In the genomic region with DNA sequence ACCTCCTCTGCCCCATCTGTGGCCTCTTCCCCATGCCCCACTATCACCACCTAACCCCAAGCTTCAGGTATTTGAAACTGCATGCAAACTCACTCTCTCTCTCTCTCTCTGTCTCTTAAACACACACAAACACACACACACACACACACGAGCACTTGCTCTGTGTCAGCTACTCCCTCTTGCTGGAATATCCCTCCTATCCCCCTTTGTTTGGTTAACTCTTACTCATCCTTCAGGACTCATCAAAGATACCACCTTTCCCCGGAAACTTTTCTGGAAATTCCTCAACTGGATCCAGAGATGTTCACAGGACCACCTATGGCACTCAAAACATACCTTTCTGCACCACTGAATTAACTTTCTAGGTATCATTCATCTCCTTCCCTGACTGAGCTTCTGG, we compare ENCODE assay signal across 26 cellular contexts.
"Had no signal": no experiment of that assay in that cellular context is flagged by ENCODE, and none has a peak within 500 bp of the region (broad histone marks: within the 10 kb centered on the region; RNA-seq: fewer than 3 reads in every experiment).

No MANE protein-coding gene starts in this region.

- DNase-seq: heart right ventricle; left ventricle myocardium inferior; midbrain; mucosa of descending colon; naive thymus-derived CD4-positive, alpha-beta T cell; occipital lobe; ovary; sigmoid colon; small intestine; stimulated activated CD4-positive, alpha-beta T cell treated with anti-CD3 and anti-CD28 coated beads, Interleukin-1b, Interleukin-23, amount 100 ng/mL, for 48 hours; stimulated activated CD4-positive, alpha-beta T cell treated with anti-CD3 and anti-CD28 coated beads, Interleukin-2, amount 100 ng/mL, for 48 hours; stimulated activated CD4-positive, alpha-beta T cell treated with anti-CD3 and anti-CD28 coated beads, Interleukin-4, amount 100 ng/mL, for 4 hours; stimulated activated CD8-positive, alpha-beta memory T cell treated with anti-CD3 and anti-CD28 coated beads, Interleukin-4, amount 100 ng/mL, for 48 hours; stimulated activated naive CD4-positive, alpha-beta T cell treated with Interleukin-2 at 50 U/mL for 16 hours; stimulated activated naive CD8-positive, alpha-beta T cell treated with anti-CD3 and anti-CD28 coated beads, Interleukin-15, amount 100 ng/mL, for 72 hours; substantia nigra had no signal

- H3K27ac ChIP-seq: heart right ventricle, hepatocyte, left ventricle myocardium inferior, neutrophil, ovary, right atrium auricular region, sigmoid colon, tibial nerve, vagina had no signal

- H3K27me3 Mint-ChIP-seq: natural killer cell treated with Interleukin-12 subunit alpha and Interleukin-12 subunit beta and Interleukin-15 and Interleukin-18, amount 100 ng/mL, for 72 hours; progenitor cell of endocrine pancreas; stimulated activated memory B cell treated with anti-CD40 and anti-IgM and Interleukin-4, amounts not matched to agents 10 μg/mL and 1 μg/mL and 100 μg/mL, for 72 hours; stimulated activated naive CD8-positive, alpha-beta T cell treated with anti-CD3 and anti-CD28 coated beads, Interleukin-15, amount 100 ng/mL, for 72 hours; type B pancreatic cell had no signal

- H2AFZ ChIP-seq: hepatocyte had no signal

- H3K36me3 ChIP-seq: heart right ventricle, left ventricle myocardium inferior, neutrophil, ovary, right atrium auricular region, sigmoid colon, tibial nerve, vagina had no signal

- H3K27me3 ChIP-seq: heart right ventricle, hepatocyte, neutrophil, ovary, right atrium auricular region, sigmoid colon, tibial nerve, vagina had no signal

- H3K79me2 ChIP-seq: hepatocyte had no signal

- H3K36me3 Mint-ChIP-seq: naive thymus-derived CD4-positive, alpha-beta T cell; natural killer cell treated with Interleukin-12 subunit alpha and Interleukin-12 subunit beta and Interleukin-15 and Interleukin-18, amount 100 ng/mL, for 72 hours; stimulated activated memory B cell treated with anti-CD40 and anti-IgM and Interleukin-4, amounts not matched to agents 10 μg/mL and 1 μg/mL and 100 μg/mL, for 72 hours; type B pancreatic cell had no signal

- H3K4me1 ChIP-seq: vagina had no signal

- H3K9me3 ChIP-seq: mucosa of descending colon, neutrophil, ovary, right atrium auricular region, sigmoid colon, tibial nerve, vagina had no signal

- H3K27ac Mint-ChIP-seq: naive thymus-derived CD4-positive, alpha-beta T cell; natural killer cell treated with Interleukin-12 subunit alpha and Interleukin-12 subunit beta and Interleukin-15 and Interleukin-18, amount 100 ng/mL, for 72 hours; progenitor cell of endocrine pancreas; stimulated activated memory B cell treated with anti-CD40 and anti-IgM and Interleukin-4, amounts not matched to agents 10 μg/mL and 1 μg/mL and 100 μg/mL, for 72 hours; stimulated activated naive CD8-positive, alpha-beta T cell treated with anti-CD3 and anti-CD28 coated beads, Interleukin-15, amount 100 ng/mL, for 72 hours; type B pancreatic cell had no signal

- H3K4me3 Mint-ChIP-seq: naive thymus-derived CD4-positive, alpha-beta T cell; natural killer cell treated with Interleukin-12 subunit alpha and Interleukin-12 subunit beta and Interleukin-15 and Interleukin-18, amount 100 ng/mL, for 72 hours; stimulated activated memory B cell treated with anti-CD40 and anti-IgM and Interleukin-4, amounts not matched to agents 10 μg/mL and 1 μg/mL and 100 μg/mL, for 72 hours; stimulated activated naive CD8-positive, alpha-beta T cell treated with anti-CD3 and anti-CD28 coated beads, Interleukin-15, amount 100 ng/mL, for 72 hours; type B pancreatic cell had no signal

- H3K4me2 ChIP-seq: hepatocyte had no signal

- H3K4me1 Mint-ChIP-seq: naive thymus-derived CD4-positive, alpha-beta T cell; stimulated activated memory B cell treated with anti-CD40 and anti-IgM and Interleukin-4, amounts not matched to agents 10 μg/mL and 1 μg/mL and 100 μg/mL, for 72 hours; stimulated activated naive CD8-positive, alpha-beta T cell treated with anti-CD3 and anti-CD28 coated beads, Interleukin-15, amount 100 ng/mL, for 72 hours had no signal

- H3K9me3 Mint-ChIP-seq: natural killer cell treated with Interleukin-12 subunit alpha and Interleukin-12 subunit beta and Interleukin-15 and Interleukin-18, amount 100 ng/mL, for 72 hours; stimulated activated naive CD8-positive, alpha-beta T cell treated with anti-CD3 and anti-CD28 coated beads, Interleukin-15, amount 100 ng/mL, for 72 hours had no signal

- H3K4me3 ChIP-seq: heart right ventricle, hepatocyte, left ventricle myocardium inferior, lung, mucosa of descending colon, ovary, right atrium auricular region, sigmoid colon, tibial nerve, vagina had no signal
